Comparison of ENCODE assay signal across 25 cellular contexts in genomic region chr19:31280266-31281006, GRCh38.
"Had no signal": no experiment of that assay in that cellular context is flagged by ENCODE, and none has a peak within 500 bp of the region (broad histone marks: within the 10 kb centered on the region; RNA-seq: fewer than 3 reads in every experiment).

No MANE protein-coding gene starts in this region.

- H3K27ac Mint-ChIP-seq: activated CD8-positive, alpha-beta T cell treated with anti-CD3 and anti-CD28 coated beads for 36 hours; activated naive CD4-positive, alpha-beta T cell treated with anti-CD3 and anti-CD28 coated beads, Interleukin-2, amount 50 U/mL, for 24 hours; activated T-helper 17 cell treated with anti-CD3 and anti-CD28 coated beads, Interleukin-2, amount 50 U/mL, for 72 hours; stimulated activated memory B cell treated with anti-CD40 and anti-IgM and Interleukin-4, amounts not matched to agents 10 μg/mL and 1 μg/mL and 100 μg/mL, for 72 hours; stimulated activated naive CD8-positive, alpha-beta T cell treated with anti-CD3 and anti-CD28 coated beads, Interleukin-15, amount 100 ng/mL, for 72 hours; T-helper 1 cell treated with Interleukin-12 subunit alpha and Interleukin-12 subunit beta and Interleukin-4 antibody, amounts not matched to agents 30 μg/mL and 1 μg/mL, for 36 hours; WTC11 had no signal

- H3K27me3 Mint-ChIP-seq: activated naive CD4-positive, alpha-beta T cell treated with anti-CD3 and anti-CD28 coated beads, Interleukin-2, amount 50 U/mL, for 24 hours; activated T-helper 17 cell treated with anti-CD3 and anti-CD28 coated beads, Interleukin-2, amount 50 U/mL, for 72 hours; stimulated activated memory B cell treated with anti-CD40 and anti-IgM and Interleukin-4, amounts not matched to agents 10 μg/mL and 1 μg/mL and 100 μg/mL, for 72 hours had no signal

- H3K36me3 ChIP-seq: breast epithelium, right lobe of liver had no signal

- H3K9me3 Mint-ChIP-seq: activated CD8-positive, alpha-beta T cell treated with anti-CD3 and anti-CD28 coated beads for 36 hours; activated naive CD4-positive, alpha-beta T cell treated with anti-CD3 and anti-CD28 coated beads, Interleukin-2, amount 50 U/mL, for 24 hours; activated T-cell treated with anti-CD3 and anti-CD28 coated beads, Interleukin-2, amount 50 U/mL, for 4 hours; activated T-helper 17 cell treated with anti-CD3 and anti-CD28 coated beads, Interleukin-2, amount 50 U/mL, for 72 hours; nephron; stimulated activated naive CD8-positive, alpha-beta T cell treated with anti-CD3 and anti-CD28 coated beads, Interleukin-15, amount 100 ng/mL, for 72 hours; T-helper 1 cell treated with Interleukin-12 subunit alpha and Interleukin-12 subunit beta and Interleukin-4 antibody, amounts not matched to agents 30 μg/mL and 1 μg/mL, for 36 hours; WTC11 had no signal

- H3K9me3 ChIP-seq: breast epithelium, esophagus squamous epithelium, heart right ventricle, right lobe of liver, upper lobe of left lung had no signal

- H3K36me3 Mint-ChIP-seq: activated naive CD4-positive, alpha-beta T cell treated with anti-CD3 and anti-CD28 coated beads, Interleukin-2, amount 50 U/mL, for 24 hours; stimulated activated memory B cell treated with anti-CD40 and anti-IgM and Interleukin-4, amounts not matched to agents 10 μg/mL and 1 μg/mL and 100 μg/mL, for 72 hours had no signal

- DNase-seq: activated CD4-positive, alpha-beta T cell treated with anti-CD3 and anti-CD28 coated beads, Interleukin-2, amount 50 U/mL, for 1 hour; activated CD8-positive, alpha-beta T cell treated with anti-CD3 and anti-CD28 coated beads for 36 hours; activated T-cell treated with anti-CD3 and anti-CD28 coated beads, Interleukin-2, amount 50 U/mL, for 4 hours; dermis blood vessel endothelial cell; effector CD4-positive, alpha-beta T cell; esophagus squamous epithelium; foreskin melanocyte; heart right ventricle; left ventricle myocardium superior; stimulated activated CD4-positive, alpha-beta T cell treated with anti-CD3 and anti-CD28 coated beads, Interleukin-1b, Interleukin-23, amount 100 ng/mL, for 48 hours; stimulated activated CD4-positive, alpha-beta T cell treated with anti-CD3 and anti-CD28 coated beads, Interleukin-4, amount 100 ng/mL, for 4 hours; stimulated activated CD8-positive, alpha-beta memory T cell treated with anti-CD3 and anti-CD28 coated beads, Interleukin-4, amount 100 ng/mL, for 48 hours; stimulated activated naive CD8-positive, alpha-beta T cell treated with anti-CD3 and anti-CD28 coated beads, Interleukin-15, amount 100 ng/mL, for 72 hours; substantia nigra; T-helper 9 cell; upper lobe of left lung had no signal

- H3K27ac ChIP-seq: breast epithelium, esophagus squamous epithelium, heart right ventricle, right lobe of liver, skin epidermis, upper lobe of left lung had no signal

- H3K4me1 ChIP-seq: breast epithelium, esophagus squamous epithelium, right lobe of liver, upper lobe of left lung had no signal

- H3K4me3 ChIP-seq: breast epithelium, esophagus squamous epithelium, heart right ventricle, right lobe of liver, skin epidermis, upper lobe of left lung had no signal

- H3K4me3 Mint-ChIP-seq: activated CD8-positive, alpha-beta T cell treated with anti-CD3 and anti-CD28 coated beads for 36 hours; activated naive CD4-positive, alpha-beta T cell treated with anti-CD3 and anti-CD28 coated beads, Interleukin-2, amount 50 U/mL, for 24 hours; activated T-cell treated with anti-CD3 and anti-CD28 coated beads, Interleukin-2, amount 50 U/mL, for 4 hours; activated T-helper 17 cell treated with anti-CD3 and anti-CD28 coated beads, Interleukin-2, amount 50 U/mL, for 72 hours; nephron; stimulated activated memory B cell treated with anti-CD40 and anti-IgM and Interleukin-4, amounts not matched to agents 10 μg/mL and 1 μg/mL and 100 μg/mL, for 72 hours; stimulated activated naive CD8-positive, alpha-beta T cell treated with anti-CD3 and anti-CD28 coated beads, Interleukin-15, amount 100 ng/mL, for 72 hours; T-helper 1 cell treated with Interleukin-12 subunit alpha and Interleukin-12 subunit beta and Interleukin-4 antibody, amounts not matched to agents 30 μg/mL and 1 μg/mL, for 36 hours; WTC11 had no signal

- H3K4me1 Mint-ChIP-seq: activated naive CD4-positive, alpha-beta T cell treated with anti-CD3 and anti-CD28 coated beads, Interleukin-2, amount 50 U/mL, for 24 hours; activated T-helper 17 cell treated with anti-CD3 and anti-CD28 coated beads, Interleukin-2, amount 50 U/mL, for 72 hours; stimulated activated memory B cell treated with anti-CD40 and anti-IgM and Interleukin-4, amounts not matched to agents 10 μg/mL and 1 μg/mL and 100 μg/mL, for 72 hours; stimulated activated naive CD8-positive, alpha-beta T cell treated with anti-CD3 and anti-CD28 coated beads, Interleukin-15, amount 100 ng/mL, for 72 hours had no signal

- H3K27me3 ChIP-seq: breast epithelium, esophagus squamous epithelium, heart right ventricle, right lobe of liver, upper lobe of left lung had no signal
